8 cellular contexts compared by ENCODE assay signal in the genomic region with DNA sequence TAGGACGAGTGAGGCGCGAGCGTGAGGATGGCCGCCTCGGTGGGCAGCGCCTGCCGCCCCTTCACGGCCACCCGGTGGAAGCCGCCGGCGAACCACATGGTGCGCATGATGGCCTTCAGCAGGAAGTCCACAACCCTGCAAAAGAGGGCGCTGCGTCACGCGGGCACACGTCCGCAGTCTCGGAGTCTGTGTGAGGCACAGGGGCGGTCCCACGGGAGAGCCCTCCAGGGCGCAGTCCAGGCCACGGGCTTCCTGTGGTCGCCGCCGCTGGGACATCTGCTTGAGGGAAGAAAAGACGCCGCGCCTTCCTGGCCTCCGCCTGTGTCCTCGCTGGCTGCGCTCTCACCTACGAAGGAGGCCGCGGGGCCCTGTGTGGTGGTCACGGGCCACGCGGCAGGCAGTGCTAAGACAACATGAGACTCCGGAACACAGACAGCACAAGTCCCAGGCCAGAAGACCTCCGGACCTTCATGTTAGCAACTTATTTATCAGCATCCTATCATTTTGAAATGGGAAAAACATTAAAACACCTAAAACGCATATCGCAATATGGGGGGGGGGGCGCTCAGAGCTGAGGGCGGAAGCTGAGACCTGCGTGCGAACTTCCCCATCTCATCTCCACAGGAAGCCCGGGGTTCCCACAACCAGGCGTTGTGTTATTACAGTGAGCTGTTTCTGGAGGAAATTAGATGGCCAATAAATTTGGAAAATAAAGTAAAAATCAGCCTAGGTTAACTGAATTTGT. TPM values are rescaled to one million over a fixed set of nuclear protein-coding genes. Genes with fewer than 3 reads are reported as not detected.
DNase-seq lines count a peak whose midpoint lies in the region; ATAC-seq, FAIRE-seq and TF ChIP-seq lines count a peak whose summit lies in the region.

No MANE protein-coding gene starts in this region.

- POLR2A ChIA-PET in HepG2 (lab: Yijun Ruan, JAX), result no interaction called here

- peaks cover 40 to 84% of the 10 kb centered on the region in 2 experiments for H3K36me3 ChIP-seq in HepG2 (replicated peaks in 1 of 2; ENCODE audit: control insufficient read depth in 1 of 2, insufficient read depth in 2 of 2, low read length in 2 of 2)
- H3K36me3 ChIP-seq in breast epithelium, result no peaks in the 10 kb centered on the region
- peaks cover 0 to 45% (median 12%) of the 10 kb centered on the region in 4 donors for H3K36me3 ChIP-seq in sigmoid colon

- H3K4me2 ChIP-seq in HepG2 (ENCODE audit: low read depth, low read length), result no peak overlapping the region

- no peak for FAIRE-seq in HepG2 (lab: Jason Lieb, UNC)
- no peak for FAIRE-seq in frontal cortex (lab: Jason Lieb, UNC)

- H3K79me2 ChIP-seq in HepG2 (ENCODE audit: insufficient read depth, low read length), result peaks cover 14% of the 10 kb centered on the region

- no peak overlapping the region for H2AFZ ChIP-seq in HepG2 (ENCODE audit: low read length)

- no TSS peak for BruUV-seq in HepG2 (replicated peaks; lab: Mats Ljungman, UMichigan)

- TF ChIP-seq RAD21 in HepG2 (CRISPR knock-in tag; IDR thresholded peaks at IDR 0.05), result no peak

- no peaks in the 10 kb centered on the region for H3K4me1 ChIP-seq in HepG2 (ENCODE audit: insufficient read depth, low read length)
- no peaks in the 10 kb centered on the region for H3K4me1 ChIP-seq in breast epithelium
- H3K4me1 ChIP-seq in sigmoid colon, result peaks cover 0 to 15% (median 13%) of the 10 kb centered on the region in 4 donors

- H3K27me3 ChIP-seq in HepG2 (ENCODE audit: control insufficient read depth in 1 of 2, insufficient read depth in 2 of 2, low read length in 2 of 2) (no peaks in the 10 kb centered on the region), breast epithelium (no peaks in the 10 kb centered on the region), sigmoid colon (no peaks in the 10 kb centered on the region)

- intact Hi-C loops in HepG2 (cut with micrococcal nuclease; ENCODE audit: unreplicated experiment) (no loop called here), breast epithelium (cut with DNase I; ENCODE audit: low total_unique reads) (no loop called here), sigmoid colon (cut with DNase I) (no loop called here)

- no peak overlapping the region for H3K9ac ChIP-seq in HepG2 (ENCODE audit: insufficient read depth, low read depth, low read length)

- H3K9me3 ChIP-seq in HepG2 (ENCODE audit: low read length) (no peaks in the 10 kb centered on the region), breast epithelium (no peaks in the 10 kb centered on the region), sigmoid colon (no peaks in the 10 kb centered on the region)

- CTCF ChIA-PET in HepG2 (lab: Yijun Ruan, JAX; ENCODE audit: low intra/inter-chr PET ratio, low total read pairs), result no interaction called here

- TF ChIP-seq CTCF in GM13976 (IDR thresholded peaks at IDR 0.05; ENCODE audit: borderline replicate concordance, control extremely low read depth, extremely low read depth, insufficient read depth, missing control alignments) (peak; percentile 63), HepG2 (CRISPR knock-in tag; IDR thresholded peaks at IDR 0.05) (no peak), breast epithelium (IDR thresholded peaks at IDR 0.05) (no peak), sigmoid colon (IDR thresholded peaks at IDR 0.05) (no peak)

- DNase-seq in GM13976 (ENCODE audit: low spot score) (peak; percentile 80), NOMO-1 treated with dmso at 0.1 percent for 144 hours (lab: John Stamatoyannopoulos, UW; ENCODE audit: unreplicated experiment) (peak; percentile 64), HepG2 (ENCODE audit: low spot score) (no peak), breast epithelium (ENCODE audit: low spot score in 2 of 2) (no peak), frontal cortex (ENCODE audit: low spot score in 2 of 2) (no peak), sigmoid colon (no peak)
- DNase-seq in effector CD8-positive, alpha-beta T cell (lab: John Stamatoyannopoulos, UW), result no peak

- no peak for TF ChIP-seq POLR2A in HepG2 (IDR thresholded peaks at IDR 0.05; ENCODE audit: insufficient read depth in 1 of 2, low read depth in 2 of 2, low read length in 2 of 2)
- no peak for TF ChIP-seq POLR2A in breast epithelium (IDR thresholded peaks at IDR 0.05)
- no peak for TF ChIP-seq POLR2A in sigmoid colon (IDR thresholded peaks at IDR 0.05)

- peaks cover 11% of the 10 kb centered on the region; the same call in 1 of the 2 replicates for H4K20me1 ChIP-seq in HepG2 (ENCODE audit: insufficient read depth, low read length)

- H3K27ac ChIP-seq in HepG2 (ENCODE audit: extremely low read length, insufficient read depth, low read length), result no peak overlapping the region
- no peak overlapping the region for H3K27ac ChIP-seq in breast epithelium
- H3K27ac ChIP-seq in sigmoid colon, result no peak overlapping the region

- H3K4me3 ChIP-seq in HepG2 (replicated peaks in 1 of 3; ENCODE audit: insufficient read depth in 1 of 3, low read depth in 2 of 3, low read length in 3 of 3), result no peak overlapping the region
- H3K4me3 ChIP-seq in breast epithelium, result no peak overlapping the region
- no peak overlapping the region for H3K4me3 ChIP-seq in sigmoid colon

- 97% methylated on average over 50 of the region's 50 CpGs for WGBS in HepG2 (ENCODE audit: low lambda C conversion rate)
- WGBS in sigmoid colon, 2 donors, result 65 to 89% methylated on average over 50 of the region's 50 CpGs

- in situ Hi-C loops in GM13976 (cut with MboI; ENCODE audit: low sequenced_read_pairs, unreplicated experiment) (no loop called here), HepG2 (cut with HindIII; ENCODE audit: extremely low pct_ligation_motif_present, low pct_unique_long_range_greater_than_20kb) (no loop called here)

- ATAC-seq in GM21786 (IDR thresholded peaks at IDR 0.05; ENCODE audit: unreplicated experiment), result peak; percentile 32
- ATAC-seq in HepG2, result no peak

- TF ChIP-seq EP300 in HepG2 (IDR thresholded peaks at IDR 0.05; ENCODE audit: low read depth in 2 of 2, low read length in 2 of 2), result no peak
- TF ChIP-seq EP300 in HepG2 (CRISPR knock-in tag; IDR thresholded peaks at IDR 0.05; ENCODE audit: borderline replicate concordance), result no peak
- no peak for TF ChIP-seq EP300 in sigmoid colon (IDR thresholded peaks at IDR 0.05)

TF ChIP-seq in HepG2, 621 proteins besides CTCF, POLR2A, EP300 and RAD21 (continues in another document):
- TF ChIP-seq FOXC1 (CRISPR knock-in tag; IDR thresholded peaks at IDR 0.05; ENCODE audit: borderline replicate concordance) (no peak), GATA4 (IDR thresholded peaks at IDR 0.05; ENCODE audit: borderline replicate concordance, low read depth) (no peak)

RNA-seq across cellular contexts. Expression of a gene that starts 28.8 kb away (rescaled TPM):
- total RNA-seq in HepG2 (2016; rRNA removed; fragmentation: Illumina TruSeq; extraction: Trizol) (16.0 and 29.8 TPM in 2 replicates), breast epithelium (10 to 100 TPM; 19.4 to 39.3 (median 21.4) TPM), frontal cortex (127 TPM), sigmoid colon (10 to 100 TPM; 20.6 to 24.3 (median 22.3) TPM)
- 5.1 and 9.2 TPM in 2 replicates for total RNA-seq in HepG2 (2016; cell fraction: cytosol; rRNA removed; fragmentation: Illumina TruSeq; extraction: Trizol; ENCODE audit: low read depth)
- 14.3 and 34.5 TPM in 2 replicates for total RNA-seq in HepG2 (2016; cell fraction: insoluble cytoplasmic fraction; rRNA removed; fragmentation: Illumina TruSeq; extraction: Trizol)
- 14.8 and 16.4 TPM in 2 replicates for total RNA-seq in HepG2 (2016; cell fraction: membrane; rRNA removed; fragmentation: Illumina TruSeq; extraction: Trizol)
- total RNA-seq in HepG2 (2016; cell fraction: nucleus; rRNA removed; fragmentation: Illumina TruSeq; extraction: Trizol), result 37.9 and 47.2 TPM in 2 replicates
- polyA plus RNA-seq in HepG2 (2011; rRNA removed) (90.6 and 115 TPM in 2 replicates), sigmoid colon (10 to 100 TPM in 1 of 3 donors, 1 to 10 TPM in 2; 4.2 to 35.1 (median 7.8) TPM)
- polyA plus RNA-seq in HepG2 (2011; cell fraction: cytosol; rRNA removed), result 65.4 and 69.9 TPM in 2 replicates
- 330 and 361 TPM in 2 replicates for polyA plus RNA-seq in HepG2 (2011; cell fraction: nucleus; rRNA removed)
- 104 and 122 TPM in 2 replicates for polyA plus RNA-seq in HepG2 (2012)
- 3.8 and 4.2 TPM in 2 replicates for polyA plus RNA-seq in HepG2 (2016; cell fraction: cytosol; fragmentation: Illumina TruSeq; extraction: Trizol; ENCODE audit: low read depth)
- polyA plus RNA-seq in HepG2 (2016; cell fraction: insoluble cytoplasmic fraction; fragmentation: Illumina TruSeq; extraction: Trizol; ENCODE audit: low read depth), result 18.3 and 19.5 TPM in 2 replicates
- 9.2 and 10.4 TPM in 2 replicates for polyA plus RNA-seq in HepG2 (2016; cell fraction: membrane; fragmentation: Illumina TruSeq; extraction: Trizol; ENCODE audit: low read depth)
- 89.7 and 92.4 TPM in 2 replicates for polyA plus RNA-seq in HepG2 (2016; cell fraction: nucleus; fragmentation: Illumina TruSeq; extraction: Trizol; ENCODE audit: insufficient read depth, low read depth)
- polyA minus RNA-seq in HepG2 (2011; rRNA and poly(A)+ RNA removed; ENCODE audit: low replicate concordance), result 56.1 and 65.1 TPM in 2 replicates
- polyA minus RNA-seq in HepG2 (2011; cell fraction: cytosol; rRNA and poly(A)+ RNA removed), result 44.6 and 51.7 TPM in 2 replicates
- 90.3 and 92.4 TPM in 2 replicates for polyA minus RNA-seq in HepG2 (2011; cell fraction: nucleus; rRNA and poly(A)+ RNA removed)

RNA-seq across cellular contexts. Expression of a gene that starts 49.7 kb away (rescaled TPM):
- total RNA-seq in HepG2 (2016; rRNA removed; fragmentation: Illumina TruSeq; extraction: Trizol) (not detected in 2 replicates), breast epithelium (under 1 TPM; under 0.01 to 0.32 (median 0.15) TPM), frontal cortex (not detected), sigmoid colon (not detected)
- not detected in 2 replicates for total RNA-seq in HepG2 (2016; cell fraction: cytosol; rRNA removed; fragmentation: Illumina TruSeq; extraction: Trizol; ENCODE audit: low read depth)
- not detected in 2 replicates for total RNA-seq in HepG2 (2016; cell fraction: insoluble cytoplasmic fraction; rRNA removed; fragmentation: Illumina TruSeq; extraction: Trizol)
- total RNA-seq in HepG2 (2016; cell fraction: membrane; rRNA removed; fragmentation: Illumina TruSeq; extraction: Trizol), result not detected in 2 replicates
- not detected in 2 replicates for total RNA-seq in HepG2 (2016; cell fraction: nucleus; rRNA removed; fragmentation: Illumina TruSeq; extraction: Trizol)
- polyA plus RNA-seq in HepG2 (2011; rRNA removed) (0.01 and 0.12 TPM in 2 replicates), sigmoid colon (under 1 TPM in 1 of 3 donors, not detected in 2; 0.06 TPM)
- polyA plus RNA-seq in HepG2 (2011; cell fraction: cytosol; rRNA removed), result 0.03 and 0.06 TPM in 2 replicates
- 0.18 and 0.36 TPM in 2 replicates for polyA plus RNA-seq in HepG2 (2011; cell fraction: nucleus; rRNA removed)
- 0.15 and 0.17 TPM in 2 replicates for polyA plus RNA-seq in HepG2 (2012)
- not detected in 2 replicates for polyA plus RNA-seq in HepG2 (2016; cell fraction: cytosol; fragmentation: Illumina TruSeq; extraction: Trizol; ENCODE audit: low read depth)
- not detected in 2 replicates for polyA plus RNA-seq in HepG2 (2016; cell fraction: insoluble cytoplasmic fraction; fragmentation: Illumina TruSeq; extraction: Trizol; ENCODE audit: low read depth)
- polyA plus RNA-seq in HepG2 (2016; cell fraction: membrane; fragmentation: Illumina TruSeq; extraction: Trizol; ENCODE audit: low read depth), result not detected in 2 replicates
- not detected in 2 replicates for polyA plus RNA-seq in HepG2 (2016; cell fraction: nucleus; fragmentation: Illumina TruSeq; extraction: Trizol; ENCODE audit: insufficient read depth, low read depth)
- 0.12 and 0.14 TPM in 2 replicates for polyA minus RNA-seq in HepG2 (2011; rRNA and poly(A)+ RNA removed; ENCODE audit: low replicate concordance)
- not detected in 2 replicates for polyA minus RNA-seq in HepG2 (2011; cell fraction: cytosol; rRNA and poly(A)+ RNA removed)
- polyA minus RNA-seq in HepG2 (2011; cell fraction: nucleus; rRNA and poly(A)+ RNA removed), result 0.12 TPM in 1 of 2 replicates, not detected in the other

Comparison
In these comparisons a context has a peak if more than half of its experiments do, and no peak if none do; other contexts are left out.
1. DNase-seq: peak in GM13976 (single experiment) and NOMO-1 treated with dmso at 0.1 percent for 144 hours (single experiment); none in HepG2 (single experiment), breast epithelium (0 of 2), frontal cortex (0 of 2), effector CD8-positive, alpha-beta T cell (single experiment) and sigmoid colon (single experiment).